In the genomic region with DNA sequence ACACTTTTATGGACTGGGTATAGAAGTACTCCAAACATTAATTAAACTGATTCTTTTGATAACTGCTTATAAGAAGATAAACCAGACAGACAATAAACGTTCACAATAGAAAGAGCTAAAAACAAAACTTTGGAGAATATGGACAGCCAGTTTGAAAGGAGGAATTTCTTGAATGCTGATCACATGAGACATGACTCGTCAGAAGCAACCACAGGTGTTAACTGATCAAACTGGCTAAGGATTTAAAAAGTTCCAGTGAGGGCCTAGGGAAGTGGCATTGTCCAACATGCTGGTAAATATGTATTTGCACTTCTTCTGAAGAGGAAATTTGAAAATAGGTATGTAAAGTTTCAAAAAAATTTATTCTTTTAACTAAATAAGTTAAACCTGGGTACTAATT, we compare ENCODE assay signal across 21 cellular contexts. TPM values are rescaled to one million over a fixed set of nuclear protein-coding genes. Genes with fewer than 3 reads are reported as not detected.
A peak's percentile ranks its signal among the peaks of the same experiment; 100 is the strongest.
DNase-seq lines count a peak whose midpoint lies in the region; ATAC-seq, FAIRE-seq and TF ChIP-seq lines count a peak whose summit lies in the region.
"Had no signal": no experiment of that assay in that cellular context is flagged by ENCODE, and none has a peak within 500 bp of the region (broad histone marks: within the 10 kb centered on the region; RNA-seq: fewer than 3 reads in every experiment).

No MANE protein-coding gene starts in this region.

- H3K4me2 ChIP-seq in K562 (ENCODE audit: insufficient read depth, low read length): no peak overlapping the region

- H3K27ac ChIP-seq in K562 (ENCODE audit: extremely low read depth, low read depth, low read length): peak overlapping the region; percentile 41; the same call in 2 of the 3 replicates
- H3K27ac ChIP-seq: breast epithelium, coronary artery, upper lobe of left lung had no signal

- H4K20me1 ChIP-seq in K562 (replicated peaks; ENCODE audit: control insufficient read depth, insufficient read depth, low read length): no peaks in the 10 kb centered on the region

- H3K27me3 ChIP-seq in K562 (ENCODE audit: control insufficient read depth in 2 of 2, insufficient read depth in 2 of 2, low read length in 2 of 2): no peaks in the 10 kb centered on the region
- H3K27me3 ChIP-seq: breast epithelium, upper lobe of left lung had no signal

- intact Hi-C loops in K562 (cut with micrococcal nuclease): no loop called here

- no peaks in the 10 kb centered on the region for H3K9me3 ChIP-seq in K562 (replicated peaks; ENCODE audit: control insufficient read depth, insufficient read depth, low read depth, low read length)
- H3K9me3 ChIP-seq: breast epithelium, HAP-1, upper lobe of left lung had no signal

- H3K9ac ChIP-seq in K562 (ENCODE audit: insufficient read depth in 1 of 2, low read depth in 2 of 2, low read length in 2 of 2): 0 out of 4 replicates have a peak overlapping the region, but pooled peaks of 1 of the 2 experiments have one; percentile 16

- H2AFZ ChIP-seq in K562 (ENCODE audit: low read depth, low read length): no peak overlapping the region

- CTCF ChIA-PET in K562 (lab: Yijun Ruan, JAX; ENCODE audit: low intra/inter-chr PET ratio): no interaction called here

- no peaks in the 10 kb centered on the region for H3K79me2 ChIP-seq in K562 (ENCODE audit: control insufficient read depth, insufficient read depth, low read length)

- POLR2A ChIA-PET in K562 (lab: Yijun Ruan, JAX): interaction anchor here (4.9 kb wide), 1 partner anchor 11 kb away, joined by 25 read pairs; no protein-coding TSS in a partner anchor

- H3K4me3 ChIP-seq in K562: no peak overlapping the region
- H3K4me3 ChIP-seq: breast epithelium, coronary artery, HAP-1, upper lobe of left lung had no signal

- ATAC-seq in K562 (peak; percentile 80), HG02798 (IDR thresholded peaks at IDR 0.05; ENCODE audit: poor library complexity, unreplicated experiment) (no peak)
- ATAC-seq: left ventricle myocardium superior, sciatic nerve had no signal

- no peak for TF ChIP-seq EP300 in K562 (IDR thresholded peaks at IDR 0.05; ENCODE audit: low read length)

- H3K36me3 ChIP-seq in K562 (ENCODE audit: control insufficient read depth, insufficient read depth, low read length): peaks cover 7% of the 10 kb centered on the region; the same call in 1 of the 3 replicates
- H3K36me3 ChIP-seq: breast epithelium had no signal

- TF ChIP-seq CTCF in K562 (IDR thresholded peaks at IDR 0.05 in 2 of 3, conservative IDR thresholded peaks at IDR 0.05 in 1 of 3; ENCODE audit: insufficient read depth in 2 of 3, low read depth in 1 of 3, low read length in 3 of 3): no peak

- FAIRE-seq in K562 (lab: Jason Lieb, UNC): peak; percentile 87

- no peak for TF ChIP-seq POLR2A in K562 (conservative IDR thresholded peaks at IDR 0.05)

- BruUV-seq in K562 (replicated peaks; lab: Mats Ljungman, UMichigan): no TSS peak

- no peaks in the 10 kb centered on the region for H3K9me1 ChIP-seq in K562 (ENCODE audit: control insufficient read depth, insufficient read depth, low read length)

- WGBS in K562 (ENCODE audit: insufficient coverage, low coverage, missing lambda C conversion rate): 3% methylated on average over 2 of the region's 2 CpGs

- in situ Hi-C loops in ACHN (cut with HindIII; ENCODE audit: low pct_ligation_motif_present, low pct_unique_long_range_greater_than_20kb, low sequenced_read_pairs): no loop called here
- in situ Hi-C loops in K562 (cut with MboI): no loop called here

- H3K4me1 ChIP-seq in K562 (replicated peaks in 1 of 2; ENCODE audit: control insufficient read depth in 2 of 2, insufficient read depth in 2 of 2, low read length in 2 of 2): peaks cover 0 to 7% of the 10 kb centered on the region in 2 experiments; a peak in 2 of 5 replicates
- H3K4me1 ChIP-seq: breast epithelium, HAP-1, upper lobe of left lung had no signal

- DNase-seq in ACHN (peak; percentile 70), HT1080 (ENCODE audit: low read depth) (peak; percentile 38), K562 (ENCODE audit: extremely low read depth in 1 of 4, low spot score in 3 of 4) (peak in 2 of 4 experiments; percentile 13 to 40), kidney tubule cell (ENCODE audit: low spot score) (peak; percentile 73), NCI-H2227 (lab: John Stamatoyannopoulos, UW; ENCODE audit: unreplicated experiment) (no peak), foreskin melanocyte (no peak), NCI-H146 treated with DMSO at 0.1 percent for 48 hours (lab: John Stamatoyannopoulos, UW; ENCODE audit: unreplicated experiment) (no peak)
- DNase-seq: activated CD8-positive, alpha-beta memory T cell treated with anti-CD3 and anti-CD28 coated beads, Interleukin-2, amount 50 U/mL, for 48 hours; Karpas-422; left ventricle myocardium superior; NCI-H1092 treated with DMSO at 0.1 percent for 48 hours; NCI-H2029; NCI-H446 treated with DMSO at 0.1 percent for 48 hours; upper lobe of left lung had no signal

- TF ChIP-seq RAD21 in K562 (CRISPR knock-in tag; conservative IDR thresholded peaks at IDR 0.05 in 1 of 2, IDR thresholded peaks at IDR 0.05 in 1 of 2): no peak

TF ChIP-seq in K562, 482 proteins besides CTCF, POLR2A, EP300 and RAD21 (continues in another document):
- TF ChIP-seq SIN3A (IDR thresholded peaks at IDR 0.05; ENCODE audit: borderline replicate concordance in 2 of 2, control insufficient read depth in 1 of 2, low read depth in 2 of 2, low read length in 2 of 2) (no peak), CBFA2T3 (IDR thresholded peaks at IDR 0.05) (no peak)
- TF ChIP-seq, protein P1, sequence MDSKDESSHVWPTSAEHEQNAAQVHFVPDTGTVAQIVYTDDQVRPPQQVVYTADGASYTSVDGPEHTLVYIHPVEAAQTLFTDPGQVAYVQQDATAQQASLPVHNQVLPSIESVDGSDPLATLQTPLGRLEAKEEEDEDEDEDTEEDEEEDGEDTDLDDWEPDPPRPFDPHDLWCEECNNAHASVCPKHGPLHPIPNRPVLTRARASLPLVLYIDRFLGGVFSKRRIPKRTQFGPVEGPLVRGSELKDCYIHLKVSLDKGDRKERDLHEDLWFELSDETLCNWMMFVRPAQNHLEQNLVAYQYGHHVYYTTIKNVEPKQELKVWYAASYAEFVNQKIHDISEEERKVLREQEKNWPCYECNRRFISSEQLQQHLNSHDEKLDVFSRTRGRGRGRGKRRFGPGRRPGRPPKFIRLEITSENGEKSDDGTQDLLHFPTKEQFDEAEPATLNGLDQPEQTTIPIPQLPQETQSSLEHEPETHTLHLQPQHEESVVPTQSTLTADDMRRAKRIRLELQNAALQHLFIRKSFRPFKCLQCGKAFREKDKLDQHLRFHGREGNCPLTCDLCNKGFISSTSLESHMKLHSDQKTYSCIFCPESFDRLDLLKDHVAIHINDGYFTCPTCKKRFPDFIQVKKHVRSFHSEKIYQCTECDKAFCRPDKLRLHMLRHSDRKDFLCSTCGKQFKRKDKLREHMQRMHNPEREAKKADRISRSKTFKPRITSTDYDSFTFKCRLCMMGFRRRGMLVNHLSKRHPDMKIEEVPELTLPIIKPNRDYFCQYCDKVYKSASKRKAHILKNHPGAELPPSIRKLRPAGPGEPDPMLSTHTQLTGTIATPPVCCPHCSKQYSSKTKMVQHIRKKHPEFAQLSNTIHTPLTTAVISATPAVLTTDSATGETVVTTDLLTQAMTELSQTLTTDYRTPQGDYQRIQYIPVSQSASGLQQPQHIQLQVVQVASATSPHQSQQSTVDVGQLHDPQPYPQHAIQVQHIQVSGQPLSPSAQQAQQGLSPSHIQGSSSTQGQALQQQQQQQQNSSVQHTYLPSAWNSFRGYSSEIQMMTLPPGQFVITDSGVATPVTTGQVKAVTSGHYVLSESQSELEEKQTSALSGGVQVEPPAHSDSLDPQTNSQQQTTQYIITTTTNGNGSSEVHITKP (IDR thresholded peaks at IDR 0.05; ENCODE audit: partially characterized antibody): peak; percentile 16

RNA-seq across cellular contexts. Expression of a gene that starts 29.4 kb away (rescaled TPM):
- not detected in 2 replicates for total RNA-seq in HT1080 (2014; rRNA removed; shearing (Covaris generic))
- not detected in 2 replicates for polyA plus RNA-seq in HT1080 (2015; cell fraction: cytosol; rRNA removed)
- not detected in 2 replicates for polyA plus RNA-seq in HT1080 (2015; cell fraction: nucleus; rRNA removed)
- 0.88 and 1.1 TPM in 2 replicates for total RNA-seq in K562 (2011; cell fraction: chromatin; rRNA removed; ENCODE audit: low replicate concordance)
- total RNA-seq in K562 (2011; cell fraction: nucleolus; rRNA removed): 0.33 and 0.66 TPM in 2 replicates
- 0.22 and 0.84 TPM in 2 replicates for total RNA-seq in K562 (2011; cell fraction: nucleoplasm; rRNA removed)
- total RNA-seq in K562 (2014; rRNA removed) (0.09 TPM in 1 of 2 replicates, not detected in the other), K562 (2014; rRNA removed; fragmentation: Illumina TruSeq; extraction: Trizol) (0.04 and 0.19 TPM in 2 replicates), K562 (2015; rRNA removed; fragmentation: Illumina TruSeq; extraction: Trizol) (not detected in 2 replicates), K562 (2021) (0.18 TPM in 1 of 2 replicates, not detected in the other)
- polyA plus RNA-seq in K562 (2011; rRNA removed) (0.15 and 0.46 TPM in 2 replicates), K562 (2014; fragmentation: Illumina TruSeq; extraction: Trizol) (0.13 and 0.14 TPM in 2 replicates), K562 (2014; fragmentation: Nextera tagmentation; extraction: Ambion mirVana) (under 1 TPM; 0.10 to 0.11 TPM), K562 (2014; rRNA removed) (0.03 and 0.04 TPM in 2 replicates)
- 0.27 and 0.41 TPM in 2 replicates for polyA plus RNA-seq in K562 (2011; cell fraction: cytosol; rRNA removed)
- polyA plus RNA-seq in K562 (2011; cell fraction: nucleus; rRNA removed): 1.2 and 1.4 TPM in 2 replicates
- polyA plus RNA-seq in K562 (2012): 0.27 and 0.73 TPM in 2 replicates
- polyA minus RNA-seq in K562 (2011; rRNA and poly(A)+ RNA removed): 0.21 TPM in 1 of 2 replicates, not detected in the other
- polyA minus RNA-seq in K562 (2011; cell fraction: cytosol; rRNA and poly(A)+ RNA removed): not detected in 2 replicates
- polyA minus RNA-seq in K562 (2011; cell fraction: nucleus; rRNA and poly(A)+ RNA removed): 0.22 TPM in 1 of 2 replicates, not detected in the other
- total RNA-seq: HT-29; T-helper 2 cell treated with Interferon-gamma antibody and Interleukin-4, amounts not matched to agents 100 ng/mL and 5 ng/mL, for 36 hours had no signal

Comparison
In these comparisons a context has a peak if more than half of its experiments do, and no peak if none do; other contexts are left out.
1. DNase-seq: peak in ACHN (single experiment), HT1080 (single experiment) and kidney tubule cell (single experiment); none in NCI-H2227 (single experiment), foreskin melanocyte (single experiment) and NCI-H146 treated with DMSO at 0.1 percent for 48 hours (single experiment).